ENCODE assay signal across 26 cellular contexts in the genomic region with DNA sequence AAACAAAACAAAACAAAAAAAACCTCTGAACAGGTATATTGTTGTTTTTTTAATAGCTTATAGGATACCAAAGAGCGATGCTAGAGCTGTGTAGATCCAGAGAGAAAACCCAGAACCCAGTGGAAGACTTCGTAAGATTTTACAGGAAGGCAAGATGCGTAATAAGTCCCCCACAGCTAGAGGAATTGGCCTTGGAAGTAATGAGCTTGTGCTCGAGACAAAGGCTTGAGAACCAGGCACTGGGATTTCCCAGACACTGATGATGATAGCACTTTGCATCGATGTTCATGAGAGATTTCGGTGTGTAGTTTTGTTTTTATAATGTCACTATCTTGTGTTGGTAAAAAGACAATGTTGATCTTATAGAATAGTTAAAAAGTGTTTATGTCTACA.
"Had no signal": no experiment of that assay in that cellular context is flagged by ENCODE, and none has a peak within 500 bp of the region (broad histone marks: within the 10 kb centered on the region; RNA-seq: fewer than 3 reads in every experiment).

No MANE protein-coding gene starts in this region.

- H3K27ac Mint-ChIP-seq: dendritic cell treated with granulocyte-macrophage colony-stimulating factor and Interleukin-4, amounts not matched to agents 40 ng/mL and 50 ng/mL, for 4 days; endodermal cell; memory B cell; naive B cell; natural killer cell treated with Interleukin-12 subunit alpha and Interleukin-12 subunit beta and Interleukin-15 and Interleukin-18, amount 100 ng/mL, for 72 hours; neural progenitor cell; stimulated activated memory B cell treated with anti-CD40 and anti-IgM and Interleukin-4, amounts not matched to agents 10 μg/mL and 1 μg/mL and 100 μg/mL, for 72 hours had no signal

- H3K36me3 Mint-ChIP-seq: memory B cell; naive B cell; natural killer cell treated with Interleukin-12 subunit alpha and Interleukin-12 subunit beta and Interleukin-15 and Interleukin-18, amount 100 ng/mL, for 72 hours; neural progenitor cell; stimulated activated memory B cell treated with anti-CD40 and anti-IgM and Interleukin-4, amounts not matched to agents 10 μg/mL and 1 μg/mL and 100 μg/mL, for 72 hours had no signal

- H3K27me3 Mint-ChIP-seq: dendritic cell treated with granulocyte-macrophage colony-stimulating factor and Interleukin-4, amounts not matched to agents 40 ng/mL and 50 ng/mL, for 4 days; memory B cell; naive B cell; natural killer cell treated with Interleukin-12 subunit alpha and Interleukin-12 subunit beta and Interleukin-15 and Interleukin-18, amount 100 ng/mL, for 72 hours; stimulated activated memory B cell treated with anti-CD40 and anti-IgM and Interleukin-4, amounts not matched to agents 10 μg/mL and 1 μg/mL and 100 μg/mL, for 72 hours had no signal

- H2AFZ ChIP-seq: neural progenitor cell had no signal

- H3K9me3 ChIP-seq: colonic mucosa, gastrocnemius medialis, lower lobe of right lung, mucosa of descending colon, prostate gland, right atrium auricular region, sigmoid colon, spleen, thoracic aorta, tibial nerve, upper lobe of right lung, uterus had no signal

- H3K4me3 ChIP-seq: colonic mucosa, gastrocnemius medialis, lower lobe of right lung, mucosa of descending colon, neural progenitor cell, prostate gland, right atrium auricular region, sigmoid colon, spleen, thoracic aorta, tibial nerve, upper lobe of right lung, uterus had no signal

- H3K4me1 ChIP-seq: colonic mucosa, gastrocnemius medialis, lower lobe of right lung, neural progenitor cell, prostate gland, spleen, tibial nerve, upper lobe of right lung, uterus had no signal

- H3K9ac ChIP-seq: neural progenitor cell had no signal

- H3K4me1 Mint-ChIP-seq: endodermal cell; memory B cell; naive B cell; neural progenitor cell; stimulated activated memory B cell treated with anti-CD40 and anti-IgM and Interleukin-4, amounts not matched to agents 10 μg/mL and 1 μg/mL and 100 μg/mL, for 72 hours had no signal

- FAIRE-seq: keratinocyte had no signal

- DNase-seq: colonic mucosa; effector CD8-positive, alpha-beta T cell; endodermal cell; gastrocnemius medialis; head of caudate nucleus; left ventricle myocardium superior; lower lobe of right lung; mucosa of descending colon; naive B cell; sigmoid colon; spleen; stimulated activated CD4-positive, alpha-beta T cell treated with anti-CD3 and anti-CD28 coated beads, Interleukin-4, amount 100 ng/mL, for 4 hours; stimulated activated naive CD8-positive, alpha-beta T cell treated with anti-CD3 and anti-CD28 coated beads, Interleukin-15, Interleukin-2, amounts not matched to agents 100 U/mL and 50 U/mL, for 24 hours; substantia nigra; upper lobe of right lung; uterus had no signal

- H3K27ac ChIP-seq: colonic mucosa, gastrocnemius medialis, lower lobe of right lung, neural progenitor cell, prostate gland, right atrium auricular region, sigmoid colon, spleen, thoracic aorta, tibial nerve, upper lobe of right lung, uterus had no signal

- H3K36me3 ChIP-seq: colonic mucosa, gastrocnemius medialis, lower lobe of right lung, neural progenitor cell, prostate gland, right atrium auricular region, sigmoid colon, spleen, thoracic aorta, tibial nerve, upper lobe of right lung, uterus had no signal

- H3K4me2 ChIP-seq: neural progenitor cell had no signal

- H3K9me3 Mint-ChIP-seq: dendritic cell treated with granulocyte-macrophage colony-stimulating factor and Interleukin-4, amounts not matched to agents 40 ng/mL and 50 ng/mL, for 4 days; endodermal cell; memory B cell; neural progenitor cell; stimulated activated memory B cell treated with anti-CD40 and anti-IgM and Interleukin-4, amounts not matched to agents 10 μg/mL and 1 μg/mL and 100 μg/mL, for 72 hours had no signal

- H3K4me3 Mint-ChIP-seq: dendritic cell treated with granulocyte-macrophage colony-stimulating factor and Interleukin-4, amounts not matched to agents 40 ng/mL and 50 ng/mL, for 4 days; endodermal cell; memory B cell; naive B cell; natural killer cell treated with Interleukin-12 subunit alpha and Interleukin-12 subunit beta and Interleukin-15 and Interleukin-18, amount 100 ng/mL, for 72 hours; neural progenitor cell; stimulated activated memory B cell treated with anti-CD40 and anti-IgM and Interleukin-4, amounts not matched to agents 10 μg/mL and 1 μg/mL and 100 μg/mL, for 72 hours had no signal

- H3K27me3 ChIP-seq: colonic mucosa, gastrocnemius medialis, neural progenitor cell, right atrium auricular region, sigmoid colon, spleen, tibial nerve, upper lobe of right lung, uterus had no signal
